16 cellular contexts compared by ENCODE assay signal in the genomic region with DNA sequence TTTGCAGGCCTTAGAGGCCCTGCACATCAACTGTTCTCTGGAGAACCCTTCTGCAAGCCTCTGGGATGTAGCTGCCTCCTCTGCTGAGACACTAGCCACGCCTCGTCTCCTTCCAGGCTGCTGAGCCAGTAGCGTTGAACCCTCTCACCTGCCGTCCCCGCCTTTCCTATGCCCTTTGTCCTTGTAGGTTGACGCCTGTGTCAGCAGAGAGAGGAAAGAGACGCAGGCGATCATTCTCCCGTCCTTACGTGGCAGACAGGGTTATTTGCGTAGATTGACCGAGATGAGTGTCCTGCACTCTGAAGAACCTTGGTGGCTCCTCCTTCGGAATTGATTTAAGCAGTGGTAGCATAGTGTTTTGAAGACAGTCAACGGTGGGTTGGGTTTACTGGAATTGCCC. TPM values are rescaled to one million over a fixed set of nuclear protein-coding genes. Genes with fewer than 3 reads are reported as not detected.
DNase-seq lines count a peak whose midpoint lies in the region; ATAC-seq and TF ChIP-seq lines count a peak whose summit lies in the region.
"Had no signal": no experiment of that assay in that cellular context is flagged by ENCODE, and none has a peak within 500 bp of the region (broad histone marks: within the 10 kb centered on the region; RNA-seq: fewer than 3 reads in every experiment).

No MANE protein-coding gene starts in this region.

- H3K79me1 ChIP-seq in mesendoderm (ENCODE audit: low read length) = no peaks in the 10 kb centered on the region

- H3K4me1 ChIP-seq in colonic mucosa = no peaks in the 10 kb centered on the region
- H3K4me1 ChIP-seq in mesendoderm (ENCODE audit: control insufficient read depth, low read depth, low read length) = no peaks in the 10 kb centered on the region
- peaks cover 0 to 5% (median 2%) of the 10 kb centered on the region in 4 donors for H3K4me1 ChIP-seq in transverse colon
- H3K4me1 ChIP-seq: Caco-2 had no signal

- CTCF ChIA-PET in WTC11 (lab: Charles Lee) = no interaction called here

- H3K27ac ChIP-seq in colonic mucosa (no peak overlapping the region), mesendoderm (ENCODE audit: low read depth, low read length) (no peak overlapping the region), transverse colon (no peak overlapping the region)
- H3K27ac ChIP-seq: GM23248 had no signal

- H3K9me3 ChIP-seq in colonic mucosa (no peaks in the 10 kb centered on the region), transverse colon (no peaks in the 10 kb centered on the region)
- H3K9me3 ChIP-seq: Caco-2 had no signal

- H3K23ac ChIP-seq in mesendoderm (ENCODE audit: low read length) = no peak overlapping the region

- peak overlapping the region in 1 of 2 donors; percentile 49 for H3K9ac ChIP-seq in colonic mucosa (ENCODE audit: low read depth in 2 of 2, low read length in 2 of 2)
- no peak overlapping the region for H3K9ac ChIP-seq in mesendoderm (ENCODE audit: low read length)
- H3K9ac ChIP-seq: GM23248 had no signal

- H4K5ac ChIP-seq in mesendoderm (ENCODE audit: low read length) = no peak overlapping the region

- ATAC-seq in GM18519 (IDR thresholded peaks at IDR 0.05; ENCODE audit: low FRiP score, unreplicated experiment) (no peak), WTC11 (no peak)
- ATAC-seq: HCT116 had no signal

- H3K4me3 Mint-ChIP-seq in osteocyte (ENCODE audit: unreplicated experiment) (no peak overlapping the region), WTC11 (no peak overlapping the region)
- H3K4me3 Mint-ChIP-seq: CD4-positive, alpha-beta memory T cell had no signal

- TF ChIP-seq CTCF in colonic mucosa (IDR thresholded peaks at IDR 0.05) = no peak
- TF ChIP-seq CTCF in osteocyte (IDR thresholded peaks at IDR 0.05) = no peak
- no peak for TF ChIP-seq CTCF in transverse colon (IDR thresholded peaks at IDR 0.05)
- TF ChIP-seq CTCF in WTC11 (IDR thresholded peaks at IDR 0.05) = no peak

- in situ Hi-C loops in transverse colon (cut with MboI; ENCODE audit: low pct_ligation_motif_present in 1 of 4, low pct_unique_long_range_greater_than_20kb in 1 of 4, low sequenced_read_pairs in 3 of 4) = no loop called here

- WGBS in mesendoderm (ENCODE audit: extremely low coverage, insufficient coverage, low lambda C conversion rate) = no CpG with 5 or more reads among the region's 14 CpGs
- 45% methylated on average over 14 of the region's 14 CpGs; no CpG with 5 or more reads in 1 of the 2 donors for WGBS in transverse colon (ENCODE audit: low coverage in 1 of 2), 2 donors

- H2BK5ac ChIP-seq in mesendoderm (ENCODE audit: low read length) = no peak overlapping the region

- TF ChIP-seq POLR2A in transverse colon (IDR thresholded peaks at IDR 0.05) = no peak

- TF ChIP-seq EP300 in transverse colon (IDR thresholded peaks at IDR 0.05; ENCODE audit: low read depth) = no peak

- H3K9me3 Mint-ChIP-seq in osteocyte (ENCODE audit: unreplicated experiment) = no peaks in the 10 kb centered on the region
- peaks cover 6% of the 10 kb centered on the region for H3K9me3 Mint-ChIP-seq in WTC11

- H3K4me2 ChIP-seq in mesendoderm (ENCODE audit: low read length) = no peak overlapping the region

- no peak overlapping the region for H2BK120ac ChIP-seq in mesendoderm (ENCODE audit: low read depth, low read length)

- H4K8ac ChIP-seq in mesendoderm (ENCODE audit: low read depth, low read length) = no peak overlapping the region

- DNase-seq in colonic mucosa = peak; percentile 87
- DNase-seq in mesendoderm = no peak
- DNase-seq in osteocyte (ENCODE audit: extremely low spot score, unreplicated experiment) = peak; percentile 71
- DNase-seq in transverse colon = peak; percentile 82
- DNase-seq in WTC11 (ENCODE audit: low spot score) = no peak
- DNase-seq in effector CD8-positive, alpha-beta T cell (lab: John Stamatoyannopoulos, UW) = no peak
- DNase-seq in SIG-M5 (lab: John Stamatoyannopoulos, UW) = no peak
- DNase-seq: C1 segment of cervical spinal cord; Caco-2; CD4-positive, alpha-beta memory T cell; DMS153; DND-41; GM23248; H7 had no signal

- no peaks in the 10 kb centered on the region for H3K79me2 ChIP-seq in mesendoderm (ENCODE audit: control insufficient read depth, insufficient read depth, low read length)

- no peaks in the 10 kb centered on the region for H3K36me3 Mint-ChIP-seq in osteocyte (ENCODE audit: unreplicated experiment)
- no peaks in the 10 kb centered on the region for H3K36me3 Mint-ChIP-seq in WTC11
- H3K36me3 Mint-ChIP-seq: CD4-positive, alpha-beta memory T cell had no signal

- no peaks in the 10 kb centered on the region for H3K27me3 ChIP-seq in colonic mucosa
- no peaks in the 10 kb centered on the region for H3K27me3 ChIP-seq in mesendoderm (ENCODE audit: insufficient read depth, low read length, poor library complexity)
- H3K27me3 ChIP-seq in transverse colon = no peaks in the 10 kb centered on the region

- no peaks in the 10 kb centered on the region for H3K36me3 ChIP-seq in colonic mucosa
- H3K36me3 ChIP-seq in mesendoderm (ENCODE audit: control insufficient read depth, insufficient read depth, low read length) = no peaks in the 10 kb centered on the region
- no peaks in the 10 kb centered on the region for H3K36me3 ChIP-seq in transverse colon

- H3K27ac Mint-ChIP-seq in osteocyte (ENCODE audit: unreplicated experiment) (no peak overlapping the region), WTC11 (no peak overlapping the region)

- POLR2A ChIA-PET in WTC11 (lab: Charles Lee) = no interaction called here

- no peak overlapping the region for H3K4me3 ChIP-seq in colonic mucosa
- H3K4me3 ChIP-seq in mesendoderm (ENCODE audit: low read length) = no peak overlapping the region
- no peak overlapping the region for H3K4me3 ChIP-seq in transverse colon
- H3K4me3 ChIP-seq: GM23248 had no signal

- no peak overlapping the region for H3K56ac ChIP-seq in mesendoderm (ENCODE audit: low read length)

- H3K27me3 Mint-ChIP-seq in osteocyte (ENCODE audit: unreplicated experiment) (peaks cover 11% of the 10 kb centered on the region), WTC11 (ENCODE audit: low read depth) (no peaks in the 10 kb centered on the region)

- H2BK15ac ChIP-seq in mesendoderm (replicated peaks; ENCODE audit: low read depth) = no peak overlapping the region

- no peak overlapping the region for H3K18ac ChIP-seq in mesendoderm (ENCODE audit: low read length)

- peak overlapping the region; percentile 10 for H2AK5ac ChIP-seq in mesendoderm (ENCODE audit: low read length)

- intact Hi-C loops in colonic mucosa (cut with DNase I) (no loop called here), transverse colon (cut with DNase I; ENCODE audit: low total_unique reads) (no loop called here)

- no peak overlapping the region for H3K4ac ChIP-seq in mesendoderm (ENCODE audit: low read depth, low read length)

- H3K4me1 Mint-ChIP-seq in osteocyte (ENCODE audit: unreplicated experiment) (no peaks in the 10 kb centered on the region), WTC11 (peaks cover 8% of the 10 kb centered on the region)
- H3K4me1 Mint-ChIP-seq: CD4-positive, alpha-beta memory T cell had no signal

TF ChIP-seq in WTC11, 78 proteins besides CTCF, POLR2A, EP300 and RAD21:
- no peak for TF ChIP-seq KAT7 (CRISPR knock-in tag; IDR thresholded peaks at IDR 0.05; ENCODE audit: borderline replicate concordance)

RNA-seq across cellular contexts. Expression of gene ID2, which starts 27.8 kb away (rescaled TPM):
- total RNA-seq in colonic mucosa (100 to 1,000 TPM in 1 of 2 donors, 10 to 100 TPM in 1; 100.0 to 108 TPM), osteocyte (9.3 and 11.9 TPM in 2 replicates), transverse colon (100 to 1,000 TPM; 329 to 437 (median 382) TPM), WTC11 (2021) (38.6 to 55.0 TPM (median 47.0 TPM) in 3 replicates)
- 96.4 TPM for polyA plus RNA-seq in mesendoderm (2013, experiment 1 of 2)
- polyA plus RNA-seq in mesendoderm (2013, experiment 2 of 2) = 94.7 TPM

Comparison
In these comparisons a context has a peak if more than half of its experiments do, and no peak if none do; other contexts are left out.
1. DNase-seq: peak in colonic mucosa (single experiment), osteocyte (single experiment) and transverse colon (single experiment); none in mesendoderm (single experiment), WTC11 (single experiment), effector CD8-positive, alpha-beta T cell (single experiment) and SIG-M5 (single experiment).